ENCODE assay signal across 17 cellular contexts in the genomic region with DNA sequence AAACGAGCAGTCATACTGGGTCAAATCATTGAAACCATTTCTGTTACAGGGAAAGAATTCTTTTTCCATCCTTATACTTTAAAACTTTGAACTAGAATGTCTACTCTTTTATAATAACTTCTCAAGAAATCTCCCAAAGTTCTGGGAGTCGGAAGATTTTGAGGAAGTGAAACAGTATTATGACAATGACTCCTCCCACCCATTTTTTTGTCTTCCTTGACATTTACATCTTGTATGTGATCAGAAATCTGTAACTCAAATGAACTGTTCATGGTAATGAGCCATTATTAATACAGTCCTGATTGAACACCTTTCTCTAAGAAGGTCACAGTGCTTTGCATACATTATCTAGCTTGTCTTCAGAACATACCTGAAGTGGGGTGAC.
DNase-seq lines count a peak whose midpoint lies in the region; ATAC-seq and TF ChIP-seq lines count a peak whose summit lies in the region.
"Had no signal": no experiment of that assay in that cellular context is flagged by ENCODE, and none has a peak within 500 bp of the region (broad histone marks: within the 10 kb centered on the region; RNA-seq: fewer than 3 reads in every experiment).

No MANE protein-coding gene starts in this region.

- peak overlapping the region; percentile 60 for H3K4me3 ChIP-seq in GM12865 (ENCODE audit: low read depth, low read length)
- H3K4me3 ChIP-seq in Karpas-422 (ENCODE audit: low read length), result no peak overlapping the region
- no peak overlapping the region for H3K4me3 ChIP-seq in Peyer's patch
- H3K4me3 ChIP-seq: left lung, thyroid gland had no signal

- H3K9me3 ChIP-seq in Karpas-422 (ENCODE audit: low read length), result no peaks in the 10 kb centered on the region
- H3K9me3 ChIP-seq in Peyer's patch, result no peaks in the 10 kb centered on the region
- H3K9me3 ChIP-seq: left lung, thyroid gland had no signal

- peaks cover 12% of the 10 kb centered on the region; the same call in 1 of the 2 replicates for H4K20me1 ChIP-seq in Karpas-422 (ENCODE audit: insufficient read depth, low read depth, low read length)

- no peaks in the 10 kb centered on the region for H3K79me2 ChIP-seq in Karpas-422 (ENCODE audit: low read length)

- no peak for TF ChIP-seq POLR2A in Peyer's patch (IDR thresholded peaks at IDR 0.05)

- no peak overlapping the region for H2AFZ ChIP-seq in Karpas-422 (ENCODE audit: low read length)

- no peaks in the 10 kb centered on the region for H3K36me3 ChIP-seq in Karpas-422 (ENCODE audit: insufficient read depth, low read length)
- H3K36me3 ChIP-seq in Peyer's patch, result peaks cover 0 to 13% (median 0%) of the 10 kb centered on the region in 3 donors
- H3K36me3 ChIP-seq: thyroid gland had no signal

- ATAC-seq in GM21515 (IDR thresholded peaks at IDR 0.05; ENCODE audit: unreplicated experiment), result peak; percentile 18
- ATAC-seq: HCT116, PC-3 had no signal

- H3K9ac ChIP-seq in Karpas-422 (ENCODE audit: low read length), result no peak overlapping the region

- DNase-seq in GM12865 (ENCODE audit: low read depth) (peak; percentile 50), Karpas-422 (peak; percentile 50), medulla oblongata (ENCODE audit: extremely low spot score) (peak; percentile 36), HCEC 1CT (no peak), Peyer's patch (no peak), putamen (ENCODE audit: low spot score) (no peak)
- no peak for DNase-seq in activated naive CD4-positive, alpha-beta T cell treated with anti-CD3 and anti-CD28 coated beads, Interleukin-2, amount 50 U/mL, for 16 hours
- DNase-seq: activated T-cell treated with anti-CD3 and anti-CD28 coated beads for 4 hours; effector CD4-positive, alpha-beta T cell; left lung; NCI-H1092 treated with DMSO at 0.1 percent for 48 hours; NCI-H226; PC-3; SW 1271; thyroid gland had no signal

- no peak for TF ChIP-seq CTCF in GM12865 (IDR thresholded peaks at IDR 0.05; ENCODE audit: insufficient read depth, low read depth, low read length, missing control alignments)
- no peak for TF ChIP-seq CTCF in Peyer's patch (IDR thresholded peaks at IDR 0.05)

- no peak overlapping the region for H3K27ac ChIP-seq in Karpas-422 (ENCODE audit: low read length)
- H3K27ac ChIP-seq in Peyer's patch, result peak overlapping the region in 1 of 4 donors; percentile 71
- H3K27ac ChIP-seq: left lung, thyroid gland had no signal

- H3K4me1 ChIP-seq in Karpas-422 (ENCODE audit: low read length), result peaks cover 52% of the 10 kb centered on the region
- H3K4me1 ChIP-seq in Peyer's patch, result peaks cover 0 to 38% (median 27%) of the 10 kb centered on the region in 4 donors
- H3K4me1 ChIP-seq: thyroid gland had no signal

- H3K27me3 ChIP-seq in Karpas-422 (ENCODE audit: low read length) (no peaks in the 10 kb centered on the region), Peyer's patch (no peaks in the 10 kb centered on the region)
- H3K27me3 ChIP-seq: left lung, thyroid gland had no signal

- H3K9me2 ChIP-seq in Karpas-422 (replicated peaks; ENCODE audit: insufficient read depth, low read length), result no peaks in the 10 kb centered on the region

- peak overlapping the region; percentile 38 for H3K4me2 ChIP-seq in Karpas-422 (ENCODE audit: low read depth, low read length, poor library complexity, severe bottlenecking)

Comparison
In these comparisons a context has a peak if more than half of its experiments do, and no peak if none do; other contexts are left out.
1. DNase-seq: peak in GM12865 (single experiment), Karpas-422 (single experiment) and medulla oblongata (single experiment); none in activated naive CD4-positive, alpha-beta T cell treated with anti-CD3 and anti-CD28 coated beads, Interleukin-2, amount 50 U/mL, for 16 hours (single experiment), HCEC 1CT (single experiment), Peyer's patch (0 of 3) and putamen (single experiment).